10 cellular contexts compared by ENCODE assay signal in the genomic region with DNA sequence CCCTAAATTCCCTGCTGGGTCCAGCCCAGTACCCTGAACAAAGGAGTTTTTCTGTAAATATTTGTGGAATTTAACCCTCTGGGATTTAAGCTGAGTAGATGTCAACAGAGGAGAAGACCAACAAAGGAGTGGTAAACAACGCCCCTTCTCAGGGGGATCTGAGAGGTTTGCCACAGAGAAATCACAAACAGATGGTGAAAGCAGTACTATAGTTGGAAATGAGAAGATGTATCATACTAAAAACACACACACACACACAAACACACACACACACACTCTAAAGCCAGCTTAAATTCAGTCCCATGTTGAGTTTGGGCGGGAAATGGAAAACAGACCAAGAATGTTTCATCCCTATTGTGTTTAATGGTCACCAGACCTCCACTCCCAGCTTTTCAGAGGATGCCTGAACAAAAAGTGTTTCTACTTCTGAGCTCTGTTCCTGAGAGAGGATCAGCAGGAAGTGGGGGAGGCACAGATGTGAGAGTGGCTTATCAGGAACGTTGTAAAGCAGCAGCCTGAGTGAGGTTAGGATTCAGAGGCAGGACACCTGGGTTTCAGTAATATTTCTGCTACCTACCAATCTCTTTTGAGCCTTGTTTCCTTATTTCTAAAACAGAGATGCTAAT.
A peak's percentile ranks its signal among the peaks of the same experiment; 100 is the strongest.
DNase-seq lines count a peak whose midpoint lies in the region; ATAC-seq and TF ChIP-seq lines count a peak whose summit lies in the region.
"Had no signal": no experiment of that assay in that cellular context is flagged by ENCODE, and none has a peak within 500 bp of the region (broad histone marks: within the 10 kb centered on the region; RNA-seq: fewer than 3 reads in every experiment).

No MANE protein-coding gene starts in this region.

- no peak for TF ChIP-seq CTCF in DND-41 (IDR thresholded peaks at IDR 0.05; ENCODE audit: borderline replicate concordance, extremely low read depth, low read length, poor library complexity, severe bottlenecking)

- no peaks in the 10 kb centered on the region for H3K36me3 ChIP-seq in DND-41 (ENCODE audit: insufficient read depth, low read length)
- H3K36me3 ChIP-seq in adipocyte (ENCODE audit: control insufficient read depth, insufficient read depth, low read length, severe bottlenecking) = no peaks in the 10 kb centered on the region
- no peaks in the 10 kb centered on the region for H3K36me3 ChIP-seq in mucosa of rectum (ENCODE audit: control insufficient read depth in 2 of 2, insufficient read depth in 2 of 2, low read length in 2 of 2)

- H3K4me3 ChIP-seq in DND-41 (ENCODE audit: low read depth in 1 of 2, low read length in 2 of 2) (peak overlapping the region in 1 of 2 experiments; percentile 22; a peak in 1 of 4 replicates), adipocyte (ENCODE audit: low read length) (no peak overlapping the region), mucosa of rectum (ENCODE audit: low read length in 2 of 2) (peak overlapping the region in 1 of 2 donors; percentile 5)

- DNase-seq in DND-41 (peak; percentile 70), Kasumi-1 (lab: John Stamatoyannopoulos, UW) (peak; percentile 61 to 62), adipocyte (ENCODE audit: low read depth) (peak; percentile 66), NCI-H510A treated with DMSO at 0.1 percent for 48 hours (lab: John Stamatoyannopoulos, UW) (no peak), retina (no peak)
- DNase-seq in stimulated activated naive CD4-positive, alpha-beta T cell treated with Interleukin-2 at 50 U/mL for 16 hours (lab: John Stamatoyannopoulos, UW) = no peak
- DNase-seq: cerebellar nuclear complex, NCI-H774 had no signal

- H3K9me3 ChIP-seq in DND-41 (ENCODE audit: insufficient read depth, low read length, severe bottlenecking) (no peaks in the 10 kb centered on the region), adipocyte (ENCODE audit: control insufficient read depth, low read length) (no peaks in the 10 kb centered on the region), mucosa of rectum (ENCODE audit: control insufficient read depth in 2 of 2, low read length in 2 of 2) (no peaks in the 10 kb centered on the region)

- peak overlapping the region; percentile 65; the same call in 1 of the 2 replicates for H3K9ac ChIP-seq in DND-41 (ENCODE audit: low read depth, low read length)
- no peak overlapping the region for H3K9ac ChIP-seq in adipocyte (ENCODE audit: low read length)
- H3K9ac ChIP-seq in mucosa of rectum (ENCODE audit: low read depth in 1 of 2, low read length in 2 of 2) = no peak overlapping the region

- no peak overlapping the region; the same call in 1 of the 2 replicates for H2AFZ ChIP-seq in DND-41 (ENCODE audit: low read depth, low read length)

- peak overlapping the region; percentile 44 for H3K4me2 ChIP-seq in DND-41 (ENCODE audit: insufficient read depth, low read length)

- H3K27me3 ChIP-seq in DND-41 (ENCODE audit: insufficient read depth, low read length, poor library complexity) = no peaks in the 10 kb centered on the region
- H3K27me3 ChIP-seq in adipocyte (replicated peaks; ENCODE audit: control insufficient read depth, insufficient read depth, low read length) = no peaks in the 10 kb centered on the region
- H3K27me3 ChIP-seq in mucosa of rectum (ENCODE audit: control insufficient read depth in 2 of 2, insufficient read depth in 2 of 2, low read length in 2 of 2) = no peaks in the 10 kb centered on the region

- H3K4me1 ChIP-seq in DND-41 (ENCODE audit: insufficient read depth, low read length) (peaks cover 72% of the 10 kb centered on the region), adipocyte (ENCODE audit: control insufficient read depth, insufficient read depth, low read length) (peaks cover 9% of the 10 kb centered on the region), mucosa of rectum (ENCODE audit: control insufficient read depth in 2 of 2, insufficient read depth in 2 of 2, low read length in 2 of 2) (peaks cover 14 to 16% of the 10 kb centered on the region in 2 donors)

- peaks cover 15% of the 10 kb centered on the region for H3K79me2 ChIP-seq in DND-41 (ENCODE audit: insufficient read depth, low read length)

- H3K27ac ChIP-seq in DND-41 (ENCODE audit: low read length) (peak overlapping the region; percentile 86), mucosa of rectum (ENCODE audit: low read depth in 2 of 2, low read length in 2 of 2) (peak overlapping the region; percentile 33 to 44)

- H4K20me1 ChIP-seq in DND-41 (ENCODE audit: insufficient read depth, low read length) = no peaks in the 10 kb centered on the region

- ATAC-seq in DND-41 (ENCODE audit: insufficient read depth, low read depth) (peak; percentile 55), HG03095 (IDR thresholded peaks at IDR 0.05; ENCODE audit: unreplicated experiment) (no peak)

Comparison
In these comparisons a context has a peak if more than half of its experiments do, and no peak if none do; other contexts are left out.
1. DNase-seq: peak in DND-41 (single experiment), Kasumi-1 (2 of 2) and adipocyte (single experiment); none in NCI-H510A treated with DMSO at 0.1 percent for 48 hours (single experiment), retina (single experiment) and stimulated activated naive CD4-positive, alpha-beta T cell treated with Interleukin-2 at 50 U/mL for 16 hours (single experiment).